In genomic region chr15:98616397-98616796, GRCh38 we compare ENCODE assay signal across 17 cellular contexts.
"Had no signal": no experiment of that assay in that cellular context is flagged by ENCODE, and none has a peak within 500 bp of the region (broad histone marks: within the 10 kb centered on the region; RNA-seq: fewer than 3 reads in every experiment).

No MANE protein-coding gene starts in this region.

- H3K36me3 ChIP-seq: heart left ventricle, neural progenitor cell, pancreas, prostate gland, upper lobe of left lung, uterus had no signal

- H3K9ac ChIP-seq: neural progenitor cell had no signal

- DNase-seq: effector CD4-positive, alpha-beta T cell; heart left ventricle; hippocampal formation; kidney glomerular epithelial cell; nucleus accumbens; pancreas; stimulated activated CD4-positive, alpha-beta T cell treated with anti-CD3 and anti-CD28 coated beads, Interleukin-12 subunit alpha, Interleukin-12 subunit beta, amount 100 ng/mL, for 4 hours; stimulated activated naive CD4-positive, alpha-beta T cell treated with Interleukin-2 at 50 U/mL for 16 hours; upper lobe of left lung; uterus had no signal

- H3K27me3 ChIP-seq: neural progenitor cell, upper lobe of left lung had no signal

- H3K4me2 ChIP-seq: neural progenitor cell had no signal

- H3K9me3 Mint-ChIP-seq: natural killer cell treated with Interleukin-12 subunit alpha and Interleukin-12 subunit beta and Interleukin-15 and Interleukin-18, amount 100 ng/mL, for 72 hours; neural progenitor cell had no signal

- ATAC-seq: heart left ventricle; natural killer cell treated with Interleukin-12 subunit alpha and Interleukin-12 subunit beta and Interleukin-15 and Interleukin-18, amount 100 ng/mL, for 72 hours; pancreas; sciatic nerve had no signal

- H3K4me3 Mint-ChIP-seq: natural killer cell treated with Interleukin-12 subunit alpha and Interleukin-12 subunit beta and Interleukin-15 and Interleukin-18, amount 100 ng/mL, for 72 hours; neural progenitor cell had no signal

- H2AFZ ChIP-seq: neural progenitor cell had no signal

- H3K4me3 ChIP-seq: coronary artery, heart left ventricle, neural progenitor cell, pancreas, prostate gland, skin epidermis, upper lobe of left lung, uterus had no signal

- H3K36me3 Mint-ChIP-seq: neural progenitor cell had no signal

- H3K27ac ChIP-seq: coronary artery, heart left ventricle, neural progenitor cell, prostate gland, skin epidermis, upper lobe of left lung, uterus had no signal

- H3K27ac Mint-ChIP-seq: natural killer cell treated with Interleukin-12 subunit alpha and Interleukin-12 subunit beta and Interleukin-15 and Interleukin-18, amount 100 ng/mL, for 72 hours; neural progenitor cell had no signal

- FAIRE-seq: frontal cortex, pancreas had no signal

- H3K4me1 ChIP-seq: neural progenitor cell, prostate gland, upper lobe of left lung, uterus had no signal

- H3K9me3 ChIP-seq: heart left ventricle, pancreas, prostate gland, upper lobe of left lung, uterus had no signal
